ENCODE assay signal across 23 cellular contexts in genomic region chr12:125148316-125148715, GRCh38. TPM values are rescaled to one million over a fixed set of nuclear protein-coding genes. Genes with fewer than 3 reads are reported as not detected.
"Had no signal": no experiment of that assay in that cellular context is flagged by ENCODE, and none has a peak within 500 bp of the region (broad histone marks: within the 10 kb centered on the region; RNA-seq: fewer than 3 reads in every experiment).

No MANE protein-coding gene starts in this region.

- H3K4me3 Mint-ChIP-seq: activated naive CD8-positive, alpha-beta T cell treated with anti-CD3 and anti-CD28 coated beads, Interleukin-2, amount 10 ng/mL, durations not matched to agents 7 days and 5 days; natural killer cell treated with Interleukin-12 subunit alpha and Interleukin-12 subunit beta and Interleukin-15 and Interleukin-18, amount 100 ng/mL, for 72 hours had no signal

- ATAC-seq: activated CD4-positive, CD25-positive, alpha-beta regulatory T cell treated with anti-CD3 and anti-CD28 coated beads, Interleukin-2, amount 50 U/mL, for 24 hours; left ventricle myocardium superior; natural killer cell treated with Interleukin-12 subunit alpha and Interleukin-12 subunit beta and Interleukin-15 and Interleukin-18, amount 100 ng/mL, for 72 hours had no signal

- H3K4me1 ChIP-seq: tibial nerve had no signal

- H3K27ac Mint-ChIP-seq: activated naive CD8-positive, alpha-beta T cell treated with anti-CD3 and anti-CD28 coated beads, Interleukin-2, amount 10 ng/mL, durations not matched to agents 7 days and 5 days; natural killer cell treated with Interleukin-12 subunit alpha and Interleukin-12 subunit beta and Interleukin-15 and Interleukin-18, amount 100 ng/mL, for 72 hours; progenitor cell of endocrine pancreas had no signal

- H3K4me3 ChIP-seq: esophagus squamous epithelium, right atrium auricular region, skin epidermis, tibial nerve had no signal

- H3K27ac ChIP-seq: brain microvascular endothelial cell, esophagus squamous epithelium, right atrium auricular region, tibial nerve had no signal

- H3K9me3 ChIP-seq: esophagus squamous epithelium, right atrium auricular region had no signal

- H3K9me3 Mint-ChIP-seq: activated naive CD8-positive, alpha-beta T cell treated with anti-CD3 and anti-CD28 coated beads, Interleukin-2, amount 10 ng/mL, durations not matched to agents 7 days and 5 days; natural killer cell treated with Interleukin-12 subunit alpha and Interleukin-12 subunit beta and Interleukin-15 and Interleukin-18, amount 100 ng/mL, for 72 hours had no signal

- H3K36me3 ChIP-seq: brain microvascular endothelial cell, esophagus squamous epithelium, right atrium auricular region, tibial nerve had no signal

- H3K27me3 ChIP-seq: brain microvascular endothelial cell, esophagus squamous epithelium, right atrium auricular region, tibial nerve had no signal

- H3K27me3 Mint-ChIP-seq: activated naive CD8-positive, alpha-beta T cell treated with anti-CD3 and anti-CD28 coated beads, Interleukin-2, amount 10 ng/mL, durations not matched to agents 7 days and 5 days; natural killer cell treated with Interleukin-12 subunit alpha and Interleukin-12 subunit beta and Interleukin-15 and Interleukin-18, amount 100 ng/mL, for 72 hours; progenitor cell of endocrine pancreas had no signal

- DNase-seq: activated CD4-positive, alpha-beta T cell treated with anti-CD3 and anti-CD28 coated beads, Interleukin-2, amount 50 U/mL, for 1 hour; activated CD8-positive, alpha-beta memory T cell treated with anti-CD3 and anti-CD28 coated beads for 24 hours; activated naive CD4-positive, alpha-beta T cell; activated naive CD8-positive, alpha-beta T cell treated with anti-CD3 and anti-CD28 coated beads, Interleukin-2, amount 10 ng/mL, durations not matched to agents 7 days and 5 days; anterior cingulate cortex; brain microvascular endothelial cell; dermis blood vessel endothelial cell; esophagus squamous epithelium; foreskin melanocyte; kidney glomerular epithelial cell; left ventricle myocardium superior; mesendoderm; nucleus accumbens; stimulated activated CD4-positive, alpha-beta T cell treated with anti-CD3 and anti-CD28 coated beads, Interleukin-15, amount 100 ng/mL, for 24 hours; stimulated activated CD4-positive, alpha-beta T cell treated with anti-CD3 and anti-CD28 coated beads, Interleukin-4, amount 100 ng/mL, for 1 hour; stimulated activated naive CD4-positive, alpha-beta T cell treated with Interleukin-2 at 50 U/mL for 16 hours; substantia nigra had no signal

- H3K36me3 Mint-ChIP-seq: activated naive CD8-positive, alpha-beta T cell treated with anti-CD3 and anti-CD28 coated beads, Interleukin-2, amount 10 ng/mL, durations not matched to agents 7 days and 5 days; natural killer cell treated with Interleukin-12 subunit alpha and Interleukin-12 subunit beta and Interleukin-15 and Interleukin-18, amount 100 ng/mL, for 72 hours had no signal

RNA-seq across cellular contexts. Expression of gene TMEM132B, which starts 37.9 kb away (rescaled TPM):
- total RNA-seq: activated naive CD8-positive, alpha-beta T cell treated with anti-CD3 and anti-CD28 coated beads, Interleukin-2, amount 10 ng/mL, durations not matched to agents 7 days and 5 days; natural killer cell treated with Interleukin-12 subunit alpha and Interleukin-12 subunit beta and Interleukin-15 and Interleukin-18, amount 100 ng/mL, for 72 hours had no signal
